ENCODE assay signal across 8 cellular contexts in genomic region chr14:44960646-44961045, GRCh38. TPM values are rescaled to one million over a fixed set of nuclear protein-coding genes. Genes with fewer than 3 reads are reported as not detected.
DNase-seq lines count a peak whose midpoint lies in the region; ATAC-seq, FAIRE-seq and TF ChIP-seq lines count a peak whose summit lies in the region.

No MANE protein-coding gene starts in this region.

- intact Hi-C loops in thyroid gland (cut with DNase I), result loop anchor here (5.0 kb wide), 1 partner anchor 172 kb away; the partner anchor contains the start of gene FKBP3

- no peaks in the 10 kb centered on the region for H3K9me3 ChIP-seq in astrocyte (ENCODE audit: insufficient read depth, low read depth, low read length)
- H3K9me3 ChIP-seq in liver (ENCODE audit: control insufficient read depth in 4 of 4, low read length in 3 of 4), result no peaks in the 10 kb centered on the region
- H3K9me3 ChIP-seq in thyroid gland, result no peaks in the 10 kb centered on the region

- CTCF ChIA-PET in activated CD8-positive, alpha-beta memory T cell treated with anti-CD3 and anti-CD28 coated beads, Interleukin-2, amount 10 ng/mL, durations not matched to agents 7 days and 5 days (lab: Charles Lee), result interaction anchor here (1.1 to 1.4 kb wide), 3 partner anchors 64 to 291 kb away, joined by 3 to 4 read pairs (median 3); a partner anchor contains a TSS

- TF ChIP-seq POLR2A in thyroid gland (IDR thresholded peaks at IDR 0.05) (no peak), erythroblast (IDR thresholded peaks at IDR 0.05; ENCODE audit: low read length) (no peak)

- no peak for ATAC-seq in activated CD8-positive, alpha-beta memory T cell treated with anti-CD3 and anti-CD28 coated beads, Interleukin-2, amount 10 ng/mL, durations not matched to agents 7 days and 5 days
- ATAC-seq in HG02870 (IDR thresholded peaks at IDR 0.05; ENCODE audit: unreplicated experiment), result no peak

- H3K9me3 Mint-ChIP-seq in activated CD8-positive, alpha-beta memory T cell treated with anti-CD3 and anti-CD28 coated beads, Interleukin-2, amount 10 ng/mL, durations not matched to agents 7 days and 5 days (ENCODE audit: low read depth), result no peaks in the 10 kb centered on the region
- no peaks in the 10 kb centered on the region for H3K9me3 Mint-ChIP-seq in astrocyte (ENCODE audit: unreplicated experiment)

- H3K27ac ChIP-seq in astrocyte (ENCODE audit: low read depth, low read length), result peak overlapping the region; percentile 76
- H3K27ac ChIP-seq in liver (ENCODE audit: low read depth in 1 of 2, low read length in 2 of 2), result peak overlapping the region; percentile 85 to 93
- H3K27ac ChIP-seq in thyroid gland, result peak overlapping the region in 2 of 3 donors; percentile 64 to 84

- peak overlapping the region; percentile 76 for H3K27ac Mint-ChIP-seq in activated CD8-positive, alpha-beta memory T cell treated with anti-CD3 and anti-CD28 coated beads, Interleukin-2, amount 10 ng/mL, durations not matched to agents 7 days and 5 days
- H3K27ac Mint-ChIP-seq in astrocyte (ENCODE audit: unreplicated experiment), result no peak overlapping the region

- H3K4me3 ChIP-seq in astrocyte (ENCODE audit: insufficient read depth, low read depth, low read length) (peak overlapping the region; percentile 97), liver (ENCODE audit: low read depth in 1 of 3, low read length in 3 of 3) (peak overlapping the region; percentile 61 to 99 (median 90)), thyroid gland (replicated peaks in 1 of 3) (peak overlapping the region; percentile 32 to 83 (median 50))

- peaks cover 50% of the 10 kb centered on the region for H3K4me1 Mint-ChIP-seq in activated CD8-positive, alpha-beta memory T cell treated with anti-CD3 and anti-CD28 coated beads, Interleukin-2, amount 10 ng/mL, durations not matched to agents 7 days and 5 days
- peaks cover 6% of the 10 kb centered on the region for H3K4me1 Mint-ChIP-seq in astrocyte (ENCODE audit: low read depth, unreplicated experiment)

- H3K4me1 ChIP-seq in astrocyte (ENCODE audit: insufficient read depth, low read length) (peaks cover 29% of the 10 kb centered on the region), liver (ENCODE audit: control insufficient read depth in 4 of 4, insufficient read depth in 4 of 4, low read length in 3 of 4) (peaks cover 2 to 47% (median 38%) of the 10 kb centered on the region in 4 donors), thyroid gland (peaks cover 10 to 33% of the 10 kb centered on the region in 2 donors)

- DNase-seq in activated CD8-positive, alpha-beta memory T cell treated with anti-CD3 and anti-CD28 coated beads, Interleukin-2, amount 10 ng/mL, durations not matched to agents 7 days and 5 days, result no peak
- DNase-seq in activated CD8-positive, alpha-beta memory T cell treated with anti-CD3 and anti-CD28 coated beads for 24 hours, result no peak
- DNase-seq in astrocyte (ENCODE audit: low read depth) (no peak), thyroid gland (no peak), erythroblast (lab: John Stamatoyannopoulos, UW) (no peak), KG1 (lab: John Stamatoyannopoulos, UW) (no peak)

- H3K79me2 ChIP-seq in astrocyte (ENCODE audit: insufficient read depth, low read length), result peaks cover 96% of the 10 kb centered on the region

- TF ChIP-seq CTCF in astrocyte (IDR thresholded peaks at IDR 0.05; ENCODE audit: insufficient read depth, low read depth, low read length) (no peak), liver (IDR thresholded peaks at IDR 0.05; ENCODE audit: low read depth, low read length, missing input control) (no peak), thyroid gland (IDR thresholded peaks at IDR 0.05) (no peak)

- no peaks in the 10 kb centered on the region for H3K27me3 Mint-ChIP-seq in activated CD8-positive, alpha-beta memory T cell treated with anti-CD3 and anti-CD28 coated beads, Interleukin-2, amount 10 ng/mL, durations not matched to agents 7 days and 5 days
- H3K27me3 Mint-ChIP-seq in astrocyte (ENCODE audit: low read depth, unreplicated experiment), result no peaks in the 10 kb centered on the region

- peaks cover 45% of the 10 kb centered on the region for H4K20me1 ChIP-seq in astrocyte (ENCODE audit: insufficient read depth, low read length)

- TF ChIP-seq RAD21 in liver (IDR thresholded peaks at IDR 0.05), result no peak

- H3K4me3 Mint-ChIP-seq in activated CD8-positive, alpha-beta memory T cell treated with anti-CD3 and anti-CD28 coated beads, Interleukin-2, amount 10 ng/mL, durations not matched to agents 7 days and 5 days, result no peak overlapping the region
- H3K4me3 Mint-ChIP-seq in astrocyte (ENCODE audit: unreplicated experiment), result no peak overlapping the region

- WGBS in liver, result 2% methylated on average over 3 of the region's 3 CpGs
- 2 to 5% methylated on average over 3 of the region's 3 CpGs for WGBS in thyroid gland, 2 donors

- peak overlapping the region; percentile 93 for H2AFZ ChIP-seq in astrocyte (ENCODE audit: low read depth, low read length)

- H3K9ac ChIP-seq in astrocyte (ENCODE audit: low read length) (peak overlapping the region; percentile 90), liver (ENCODE audit: low read depth in 1 of 2, low read length in 2 of 2) (peak overlapping the region; percentile 81 to 87)

- H3K36me3 Mint-ChIP-seq in activated CD8-positive, alpha-beta memory T cell treated with anti-CD3 and anti-CD28 coated beads, Interleukin-2, amount 10 ng/mL, durations not matched to agents 7 days and 5 days, result peaks cover 9% of the 10 kb centered on the region
- no peaks in the 10 kb centered on the region for H3K36me3 Mint-ChIP-seq in astrocyte (ENCODE audit: low read depth, unreplicated experiment)

- H3K36me3 ChIP-seq in astrocyte (ENCODE audit: insufficient read depth, low read length) (no peaks in the 10 kb centered on the region), liver (ENCODE audit: control insufficient read depth in 4 of 4, insufficient read depth in 3 of 4, low read depth in 1 of 4, low read length in 3 of 4) (no peaks in the 10 kb centered on the region), thyroid gland (no peaks in the 10 kb centered on the region)

- H3K27me3 ChIP-seq in astrocyte (ENCODE audit: insufficient read depth, low read length) (no peaks in the 10 kb centered on the region), liver (ENCODE audit: control insufficient read depth in 4 of 4, insufficient read depth in 4 of 4, low read length in 3 of 4) (no peaks in the 10 kb centered on the region), thyroid gland (no peaks in the 10 kb centered on the region)

- FAIRE-seq in astrocyte (lab: Jason Lieb, UNC), result no peak

- peak overlapping the region; percentile 98 for H3K4me2 ChIP-seq in astrocyte (ENCODE audit: low read length)

TF ChIP-seq in liver, 16 proteins besides CTCF, POLR2A, EP300 and RAD21:
- TF ChIP-seq FOXA2 (IDR thresholded peaks at IDR 0.05) (no peak), MAX (IDR thresholded peaks at IDR 0.05) (no peak), HNF4G (IDR thresholded peaks at IDR 0.05) (no peak), SP1 (IDR thresholded peaks at IDR 0.05) (no peak), YY1 (IDR thresholded peaks at IDR 0.05) (no peak), REST (IDR thresholded peaks at IDR 0.05) (no peak), HNF4A (conservative IDR thresholded peaks at IDR 0.05) (no peak), RXRA (IDR thresholded peaks at IDR 0.05) (no peak), ATF3 (IDR thresholded peaks at IDR 0.05) (no peak), GABPA (IDR thresholded peaks at IDR 0.05 in 1 of 2, conservative IDR thresholded peaks at IDR 0.05 in 1 of 2) (no peak), NR2F2 (IDR thresholded peaks at IDR 0.05) (no peak), TAF1 (conservative IDR thresholded peaks at IDR 0.05) (no peak), JUND (IDR thresholded peaks at IDR 0.05) (no peak)

RNA-seq across cellular contexts. Expression of gene KLHL28, which starts 1.1 kb away (rescaled TPM):
- total RNA-seq in activated CD8-positive, alpha-beta memory T cell treated with anti-CD3 and anti-CD28 coated beads, Interleukin-2, amount 10 ng/mL, durations not matched to agents 7 days and 5 days, result 10 to 100 TPM; 12.1 to 14.0 TPM
- 21.2 and 22.1 TPM in 2 replicates for total RNA-seq in astrocyte
- 1 to 10 TPM; 7.4 to 7.9 TPM for total RNA-seq in liver
- polyA plus RNA-seq in liver, result 1 to 10 TPM; 2.3 to 4.1 TPM
- total RNA-seq in thyroid gland, result 10 to 100 TPM; 12.0 to 21.0 (median 13.3) TPM

RNA-seq across cellular contexts. Expression of gene TOGARAM1, which starts 1.3 kb away (rescaled TPM):
- 10 to 100 TPM in 1 of 2 experiments, 1 to 10 TPM in 1; 8.2 to 10.7 TPM for total RNA-seq in activated CD8-positive, alpha-beta memory T cell treated with anti-CD3 and anti-CD28 coated beads, Interleukin-2, amount 10 ng/mL, durations not matched to agents 7 days and 5 days
- 14.7 and 15.2 TPM in 2 replicates for total RNA-seq in astrocyte
- 10 to 100 TPM; 10.5 to 12.7 TPM for total RNA-seq in liver
- polyA plus RNA-seq in liver, result 1 to 10 TPM; 2.5 to 4.4 TPM
- 10 to 100 TPM; 30.3 to 54.8 (median 36.2) TPM for total RNA-seq in thyroid gland
